Comparison of ENCODE assay signal across 8 cellular contexts in the genomic region with DNA sequence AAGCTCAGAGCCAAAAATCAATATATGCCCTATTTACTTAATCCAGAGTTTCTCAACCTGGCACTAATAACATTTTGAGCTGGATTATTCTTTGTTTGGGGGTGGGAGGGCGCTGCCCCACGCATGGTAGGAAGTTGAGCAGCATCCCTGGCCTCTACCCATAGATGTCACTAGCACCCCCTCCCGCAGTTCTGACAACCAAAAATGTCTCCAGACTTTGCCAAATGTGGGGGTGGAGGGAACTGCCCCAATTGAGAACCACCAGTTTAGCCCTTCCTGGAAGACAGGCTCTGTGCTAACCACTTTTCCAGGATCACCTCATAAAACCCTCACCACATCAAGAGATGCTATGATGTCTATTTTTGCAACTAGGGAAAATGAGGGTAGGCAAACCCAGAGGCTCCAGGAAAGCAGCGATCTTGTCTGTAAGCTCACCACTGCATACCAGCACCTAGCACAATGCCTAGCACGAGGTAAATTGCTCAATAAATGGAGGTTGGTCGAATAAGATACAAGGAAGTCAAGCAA.
DNase-seq lines count a peak whose midpoint lies in the region; ATAC-seq lines count a peak whose summit lies in the region.

No MANE protein-coding gene starts in this region.

- no peaks in the 10 kb centered on the region for H3K27me3 ChIP-seq in iPS-18a (ENCODE audit: control insufficient read depth, insufficient read depth, low read length)

- no peak for ATAC-seq in GM21367 (IDR thresholded peaks at IDR 0.05; ENCODE audit: unreplicated experiment)

- H3K9ac ChIP-seq in iPS-18a (ENCODE audit: low read length), result peak overlapping the region; percentile 91

- H3K36me3 Mint-ChIP-seq in activated naive CD4-positive, alpha-beta T cell treated with anti-CD3 and anti-CD28 coated beads, Interleukin-2, amount 10 ng/mL, durations not matched to agents 7 days and 5 days, result peaks cover 41% of the 10 kb centered on the region

- H3K4me3 Mint-ChIP-seq in activated naive CD4-positive, alpha-beta T cell treated with anti-CD3 and anti-CD28 coated beads, Interleukin-2, amount 10 ng/mL, durations not matched to agents 7 days and 5 days, result peak overlapping the region; percentile 85

- no peaks in the 10 kb centered on the region for H3K9me3 ChIP-seq in iPS-18a (ENCODE audit: control insufficient read depth, low read depth, low read length)

- no peaks in the 10 kb centered on the region for H3K9me3 Mint-ChIP-seq in activated naive CD4-positive, alpha-beta T cell treated with anti-CD3 and anti-CD28 coated beads, Interleukin-2, amount 10 ng/mL, durations not matched to agents 7 days and 5 days

- peaks cover 21% of the 10 kb centered on the region for H3K36me3 ChIP-seq in iPS-18a (ENCODE audit: control insufficient read depth, low read depth, low read length)

- H3K4me3 ChIP-seq in iPS-18a (ENCODE audit: low read length), result peak overlapping the region; percentile 79

- peak overlapping the region; percentile 96 for H3K27ac Mint-ChIP-seq in activated naive CD4-positive, alpha-beta T cell treated with anti-CD3 and anti-CD28 coated beads, Interleukin-2, amount 10 ng/mL, durations not matched to agents 7 days and 5 days

- no peak overlapping the region for H3K27ac ChIP-seq in iPS-18a (ENCODE audit: low read length)

- no peaks in the 10 kb centered on the region for H3K27me3 Mint-ChIP-seq in activated naive CD4-positive, alpha-beta T cell treated with anti-CD3 and anti-CD28 coated beads, Interleukin-2, amount 10 ng/mL, durations not matched to agents 7 days and 5 days

- peaks cover 54% of the 10 kb centered on the region for H3K4me1 Mint-ChIP-seq in activated naive CD4-positive, alpha-beta T cell treated with anti-CD3 and anti-CD28 coated beads, Interleukin-2, amount 10 ng/mL, durations not matched to agents 7 days and 5 days

- peaks cover 10% of the 10 kb centered on the region for H3K4me1 ChIP-seq in iPS-18a (ENCODE audit: control insufficient read depth, low read depth, low read length)

- DNase-seq in activated effector memory CD4-positive, alpha-beta T cell treated with anti-CD3 and anti-CD28 coated beads, Interleukin-2, amount 50 U/mL, for 16 hours, result peak; percentile 81
- no peak for DNase-seq in activated effector memory CD4-positive, alpha-beta T cell treated with Interleukin-2 at 50 U/mL for 16 hours
- peak; percentile 49 for DNase-seq in NCI-H69 (lab: John Stamatoyannopoulos, UW)
- DNase-seq in activated naive CD4-positive, alpha-beta T cell treated with anti-CD3 and anti-CD28 coated beads, Interleukin-2, amount 10 ng/mL, durations not matched to agents 7 days and 5 days, result peak; percentile 73
- DNase-seq in stimulated activated CD4-positive, alpha-beta T cell treated with anti-CD3 and anti-CD28 coated beads, Interleukin-1b, Interleukin-23, amount 100 ng/mL, for 48 hours, result peak; percentile 68
- no peak for DNase-seq in islet precursor cell

- CTCF ChIA-PET in activated naive CD4-positive, alpha-beta T cell treated with anti-CD3 and anti-CD28 coated beads, Interleukin-2, amount 10 ng/mL, durations not matched to agents 7 days and 5 days (lab: Charles Lee), result interaction anchor here (1.0 to 5.5 kb wide), 12 partner anchors 11 to 58 kb away, joined by 3 to 48 read pairs (median 4); a partner anchor contains a TSS

Comparison
In these comparisons a context has a peak if more than half of its experiments do, and no peak if none do; other contexts are left out.
1. DNase-seq: peak in activated effector memory CD4-positive, alpha-beta T cell treated with anti-CD3 and anti-CD28 coated beads, Interleukin-2, amount 50 U/mL, for 16 hours (single experiment), NCI-H69 (single experiment), activated naive CD4-positive, alpha-beta T cell treated with anti-CD3 and anti-CD28 coated beads, Interleukin-2, amount 10 ng/mL, durations not matched to agents 7 days and 5 days (single experiment) and stimulated activated CD4-positive, alpha-beta T cell treated with anti-CD3 and anti-CD28 coated beads, Interleukin-1b, Interleukin-23, amount 100 ng/mL, for 48 hours (single experiment); none in activated effector memory CD4-positive, alpha-beta T cell treated with Interleukin-2 at 50 U/mL for 16 hours (single experiment) and islet precursor cell (single experiment).